ENCODE assay signal across 20 cellular contexts in genomic region chr14:45125754-45126153, GRCh38. TPM values are rescaled to one million over a fixed set of nuclear protein-coding genes. Genes with fewer than 3 reads are reported as not detected.
DNase-seq lines count a peak whose midpoint lies in the region; ATAC-seq and TF ChIP-seq lines count a peak whose summit lies in the region.
"Had no signal": no experiment of that assay in that cellular context is flagged by ENCODE, and none has a peak within 500 bp of the region (broad histone marks: within the 10 kb centered on the region; RNA-seq: fewer than 3 reads in every experiment).

No MANE protein-coding gene starts in this region.

- 100% methylated on average over 1 of the region's 2 CpGs for WGBS in mammary epithelial cell (ENCODE audit: low coverage, missing lambda C conversion rate)

- no peaks in the 10 kb centered on the region for H3K9me3 Mint-ChIP-seq in MCF 10A (ENCODE audit: unreplicated experiment)
- no peaks in the 10 kb centered on the region for H3K9me3 Mint-ChIP-seq in activated CD4-positive, alpha-beta T cell treated with anti-CD3 and anti-CD28 coated beads, Interleukin-2, amount 10 ng/mL, durations not matched to agents 24 days and 14 days
- H3K9me3 Mint-ChIP-seq: CD4-positive, alpha-beta T cell; IgD-negative memory B cell had no signal

- H3K4me1 Mint-ChIP-seq in MCF 10A (ENCODE audit: insufficient read depth, unreplicated experiment): no peaks in the 10 kb centered on the region
- H3K4me1 Mint-ChIP-seq in activated CD4-positive, alpha-beta T cell treated with anti-CD3 and anti-CD28 coated beads, Interleukin-2, amount 10 ng/mL, durations not matched to agents 24 days and 14 days: peaks cover 9% of the 10 kb centered on the region

- no peak overlapping the region for H3K4me3 Mint-ChIP-seq in MCF 10A (ENCODE audit: unreplicated experiment)
- no peak overlapping the region for H3K4me3 Mint-ChIP-seq in activated CD4-positive, alpha-beta T cell treated with anti-CD3 and anti-CD28 coated beads, Interleukin-2, amount 10 ng/mL, durations not matched to agents 24 days and 14 days
- H3K4me3 Mint-ChIP-seq: CD4-positive, alpha-beta T cell; IgD-negative memory B cell had no signal

- H3K4me1 ChIP-seq in mammary epithelial cell (ENCODE audit: insufficient read depth, low read length) (no peaks in the 10 kb centered on the region), gastrocnemius medialis (peaks cover 45 to 54% of the 10 kb centered on the region in 2 donors)
- H3K4me1 ChIP-seq: BE2C, Caco-2 had no signal

- H2AFZ ChIP-seq in mammary epithelial cell (ENCODE audit: low read depth, low read length): no peak overlapping the region
- H2AFZ ChIP-seq: GM23248 had no signal

- CTCF ChIA-PET in MCF 10A (lab: Yijun Ruan, JAX) (interaction anchor here (0.7 kb wide), 1 partner anchor 108 kb away, joined by 5 read pairs; no protein-coding TSS in a partner anchor), mammary epithelial cell (lab: Charles Lee; ENCODE audit: low non-redundant PET) (no interaction called here)

- no peak for DNase-seq in MCF 10A (ENCODE audit: unreplicated experiment)
- no peak for DNase-seq in mammary epithelial cell
- no peak for DNase-seq in gastrocnemius medialis
- no peak for DNase-seq in activated CD4-positive, alpha-beta T cell treated with anti-CD3 and anti-CD28 coated beads, Interleukin-2, amount 10 ng/mL, durations not matched to agents 24 days and 14 days
- DNase-seq in cerebellar cortex (ENCODE audit: low spot score): no peak
- DNase-seq: BE2C; Caco-2; CD4-positive, alpha-beta T cell; DMS153; DMS79; GF-D8; GM23248; KBM-7 had no signal

- no peaks in the 10 kb centered on the region for H3K9me3 ChIP-seq in mammary epithelial cell (replicated peaks; ENCODE audit: insufficient read depth, low read length)
- no peaks in the 10 kb centered on the region for H3K9me3 ChIP-seq in gastrocnemius medialis
- H3K9me3 ChIP-seq: BE2C, Caco-2, HAP-1 had no signal

- peaks cover 72% of the 10 kb centered on the region for H3K36me3 Mint-ChIP-seq in MCF 10A (ENCODE audit: insufficient read depth, unreplicated experiment)
- H3K36me3 Mint-ChIP-seq in activated CD4-positive, alpha-beta T cell treated with anti-CD3 and anti-CD28 coated beads, Interleukin-2, amount 10 ng/mL, durations not matched to agents 24 days and 14 days (ENCODE audit: low read depth): peaks cover 33% of the 10 kb centered on the region

- TF ChIP-seq CTCF in MCF 10A (IDR thresholded peaks at IDR 0.05; ENCODE audit: unreplicated experiment) (no peak), mammary epithelial cell (conservative IDR thresholded peaks at IDR 0.05 in 1 of 2, IDR thresholded peaks at IDR 0.05 in 1 of 2; ENCODE audit: extremely low read depth in 1 of 2, insufficient read depth in 1 of 2, low read depth in 1 of 2, low read length in 2 of 2) (no peak), gastrocnemius medialis (IDR thresholded peaks at IDR 0.05 in 4 of 5, conservative IDR thresholded peaks at IDR 0.05 in 1 of 5) (no peak)

- H3K79me2 ChIP-seq in mammary epithelial cell (ENCODE audit: insufficient read depth, low read length): peaks cover 24% of the 10 kb centered on the region

- peak overlapping the region; percentile 16 for H3K27ac Mint-ChIP-seq in MCF 10A (ENCODE audit: low read depth, unreplicated experiment)
- H3K27ac Mint-ChIP-seq in activated CD4-positive, alpha-beta T cell treated with anti-CD3 and anti-CD28 coated beads, Interleukin-2, amount 10 ng/mL, durations not matched to agents 24 days and 14 days: no peak overlapping the region
- H3K27ac Mint-ChIP-seq: CD4-positive, alpha-beta T cell had no signal

- H3K9ac ChIP-seq in mammary epithelial cell (ENCODE audit: insufficient read depth, low read length): no peak overlapping the region
- H3K9ac ChIP-seq: GM23248 had no signal

- intact Hi-C loops in MCF 10A (cut with micrococcal nuclease) (no loop called here), mammary epithelial cell (cut with micrococcal nuclease) (no loop called here), gastrocnemius medialis (cut with DNase I; ENCODE audit: low total_unique reads) (no loop called here)
- intact Hi-C loops in activated CD4-positive, alpha-beta T cell treated with anti-CD3 and anti-CD28 coated beads, Interleukin-2, amount 10 ng/mL, durations not matched to agents 24 days and 14 days (cut with micrococcal nuclease): no loop called here

- H3K27me3 ChIP-seq in mammary epithelial cell (ENCODE audit: insufficient read depth, low read length): no peaks in the 10 kb centered on the region
- H3K27me3 ChIP-seq in gastrocnemius medialis: no peaks in the 10 kb centered on the region
- H3K27me3 ChIP-seq: BE2C had no signal

- no peak for TF ChIP-seq POLR2A in gastrocnemius medialis (IDR thresholded peaks at IDR 0.05)

- H4K20me1 ChIP-seq in mammary epithelial cell (ENCODE audit: insufficient read depth, low read length): no peaks in the 10 kb centered on the region

- peak; percentile 60 for ATAC-seq in GM18502 (IDR thresholded peaks at IDR 0.05; ENCODE audit: poor library complexity, unreplicated experiment)
- peak; percentile 56 for ATAC-seq in HG03342 (IDR thresholded peaks at IDR 0.05; ENCODE audit: unreplicated experiment)
- no peak for ATAC-seq in gastrocnemius medialis
- ATAC-seq in GM18517 (IDR thresholded peaks at IDR 0.05; ENCODE audit: unreplicated experiment): no peak
- ATAC-seq: HepG2 had no signal

- no peaks in the 10 kb centered on the region for H3K27me3 Mint-ChIP-seq in MCF 10A (ENCODE audit: insufficient read depth, unreplicated experiment)
- no peaks in the 10 kb centered on the region for H3K27me3 Mint-ChIP-seq in activated CD4-positive, alpha-beta T cell treated with anti-CD3 and anti-CD28 coated beads, Interleukin-2, amount 10 ng/mL, durations not matched to agents 24 days and 14 days
- H3K27me3 Mint-ChIP-seq: CD4-positive, alpha-beta T cell; IgD-negative memory B cell had no signal

- in situ Hi-C loops in mammary epithelial cell (cut with MboI; ENCODE audit: low sequenced_read_pairs in 2 of 2) (loop anchor here in 1 of 2 donors (25.0 kb wide), 1 partner anchor 137 kb away; the partner anchor contains the start of gene MIS18BP1), gastrocnemius medialis (cut with MboI; ENCODE audit: low sequenced_read_pairs in 4 of 4) (loop anchor here in 1 of 4 donors (25.0 kb wide), 1 partner anchor 163 kb away; the partner anchor contains the start of genes KLHL28 and TOGARAM1)

- dilution Hi-C loops in mammary epithelial cell (cut with HindIII; ENCODE audit: low sequenced_read_pairs): no loop called here

- H3K27ac ChIP-seq in mammary epithelial cell (ENCODE audit: insufficient read depth, low read depth, low read length) (no peak overlapping the region), gastrocnemius medialis (peak overlapping the region; percentile 11 to 91 (median 64))
- H3K27ac ChIP-seq: C4-2B, GM23248 had no signal

- POLR2A ChIA-PET in MCF 10A (lab: Yijun Ruan, JAX): no interaction called here

- BruUV-seq in MCF 10A (replicated peaks; lab: Mats Ljungman, UMichigan) (no TSS peak), mammary epithelial cell (replicated peaks; lab: Mats Ljungman, UMichigan) (no TSS peak)

- H3K36me3 ChIP-seq in mammary epithelial cell (ENCODE audit: insufficient read depth, low read length): peaks cover 12% of the 10 kb centered on the region
- peaks cover 0 to 45% of the 10 kb centered on the region in 2 donors for H3K36me3 ChIP-seq in gastrocnemius medialis

- H3K4me3 ChIP-seq in mammary epithelial cell (replicated peaks in 1 of 3; ENCODE audit: insufficient read depth in 1 of 3, low read depth in 2 of 3, low read length in 3 of 3) (no peak overlapping the region), gastrocnemius medialis (no peak overlapping the region)
- H3K4me3 ChIP-seq: GM23248, HAP-1 had no signal

- H3K4me2 ChIP-seq in mammary epithelial cell (ENCODE audit: insufficient read depth, low read depth, low read length): no peak overlapping the region

RNA-seq across cellular contexts. Expression of gene FKBP3, which starts 8.5 kb away (rescaled TPM):
- total RNA-seq in MCF 10A (2022) (61.7 and 62.0 TPM in 2 replicates), mammary epithelial cell (10 to 100 TPM; 21.0 to 62.8 TPM), gastrocnemius medialis (100 to 1,000 TPM in 2 of 4 donors, 10 to 100 TPM in 2; 77.5 to 111 (median 94.6) TPM)
- polyA plus RNA-seq in mammary epithelial cell: 40.1 TPM
- not detected for polyA minus RNA-seq in mammary epithelial cell
- total RNA-seq in activated CD4-positive, alpha-beta T cell treated with anti-CD3 and anti-CD28 coated beads, Interleukin-2, amount 10 ng/mL, durations not matched to agents 24 days and 14 days: 62.4 and 65.4 TPM in 2 replicates

RNA-seq across cellular contexts. Expression of gene FANCM, which starts 10.0 kb away (rescaled TPM):
- 5.0 and 6.6 TPM in 2 replicates for total RNA-seq in MCF 10A (2022)
- 1 to 10 TPM; 8.3 to 9.0 TPM for total RNA-seq in mammary epithelial cell
- polyA plus RNA-seq in mammary epithelial cell: 3.6 TPM
- 5.9 TPM for polyA minus RNA-seq in mammary epithelial cell
- total RNA-seq in gastrocnemius medialis: 1 to 10 TPM; 2.1 to 3.9 (median 2.9) TPM
- total RNA-seq in activated CD4-positive, alpha-beta T cell treated with anti-CD3 and anti-CD28 coated beads, Interleukin-2, amount 10 ng/mL, durations not matched to agents 24 days and 14 days: 16.5 and 21.0 TPM in 2 replicates

RNA-seq across cellular contexts. Expression of gene PRPF39, which starts 41.8 kb away (rescaled TPM):
- total RNA-seq in MCF 10A (2022) (36.7 and 41.4 TPM in 2 replicates), mammary epithelial cell (10 to 100 TPM; 27.0 to 33.0 TPM), gastrocnemius medialis (10 to 100 TPM; 11.9 to 22.7 (median 13.7) TPM)
- 16.4 TPM for polyA plus RNA-seq in mammary epithelial cell
- 4.3 TPM for polyA minus RNA-seq in mammary epithelial cell
- 48.1 and 50.5 TPM in 2 replicates for total RNA-seq in activated CD4-positive, alpha-beta T cell treated with anti-CD3 and anti-CD28 coated beads, Interleukin-2, amount 10 ng/mL, durations not matched to agents 24 days and 14 days

Comparison
In these comparisons a context has a peak if more than half of its experiments do, and no peak if none do; other contexts are left out.
1. ATAC-seq: peak in GM18502 (single experiment) and HG03342 (single experiment); none in gastrocnemius medialis (0 of 2) and GM18517 (single experiment).